ENCODE assay signal across 11 cellular contexts in genomic region chr18:54742654-54743053, GRCh38.
DNase-seq lines count a peak whose midpoint lies in the region; ATAC-seq, FAIRE-seq and TF ChIP-seq lines count a peak whose summit lies in the region.
"Had no signal": no experiment of that assay in that cellular context is flagged by ENCODE, and none has a peak within 500 bp of the region (broad histone marks: within the 10 kb centered on the region; RNA-seq: fewer than 3 reads in every experiment).

No MANE protein-coding gene starts in this region.

- POLR2A ChIA-PET in BJ (lab: Charles Lee), result interaction anchor here (0.5 kb wide), 1 partner anchor 32 kb away, joined by 3 read pairs; no protein-coding TSS in a partner anchor

- no peak for FAIRE-seq in urothelium cell line (lab: Jason Lieb, UNC)

- H3K27me3 ChIP-seq in BJ (ENCODE audit: control insufficient read depth, insufficient read depth, low read length), result no peaks in the 10 kb centered on the region
- no peaks in the 10 kb centered on the region for H3K27me3 ChIP-seq in adipocyte (replicated peaks; ENCODE audit: control insufficient read depth, insufficient read depth, low read length)
- H3K27me3 ChIP-seq: esophagus muscularis mucosa had no signal

- peak; percentile 21; the same call in 1 of the 2 replicates for TF ChIP-seq CTCF in BJ (IDR thresholded peaks at IDR 0.05; ENCODE audit: insufficient read depth, low read depth, low read length)

- H3K4me3 ChIP-seq in BJ (ENCODE audit: low read depth, low read length) (no peak overlapping the region), adipocyte (ENCODE audit: low read length) (no peak overlapping the region)
- H3K4me3 ChIP-seq: esophagus muscularis mucosa had no signal

- no peaks in the 10 kb centered on the region for H3K36me3 ChIP-seq in BJ (ENCODE audit: control insufficient read depth, insufficient read depth, low read length)
- H3K36me3 ChIP-seq in adipocyte (ENCODE audit: control insufficient read depth, insufficient read depth, low read length, severe bottlenecking), result no peaks in the 10 kb centered on the region
- H3K36me3 ChIP-seq: esophagus muscularis mucosa had no signal

- CTCF ChIA-PET in BJ (lab: Yijun Ruan, JAX), result interaction anchor here (0.7 to 1.5 kb wide), 2 partner anchors 32 to 238 kb away, joined by 4 read pairs; no protein-coding TSS in a partner anchor

- intact Hi-C loops in Right ventricle myocardium superior (cut with DNase I), result no loop called here

- peak; percentile 92 for ATAC-seq in Right ventricle myocardium superior (ENCODE audit: poor library complexity)

- H3K9ac ChIP-seq in adipocyte (ENCODE audit: low read length), result no peak overlapping the region

- H3K9me3 ChIP-seq in adipocyte (ENCODE audit: control insufficient read depth, low read length), result no peaks in the 10 kb centered on the region
- H3K9me3 ChIP-seq: esophagus muscularis mucosa had no signal

- H3K4me1 ChIP-seq in adipocyte (ENCODE audit: control insufficient read depth, insufficient read depth, low read length), result peaks cover 21% of the 10 kb centered on the region

- DNase-seq in BJ (ENCODE audit: low read depth), result peak; percentile 87
- peak; percentile 94 for DNase-seq in adipocyte (ENCODE audit: low read depth)
- DNase-seq in Right ventricle myocardium superior, result peak; percentile 51
- peak; percentile 5 for DNase-seq in pulmonary artery endothelial cell (ENCODE audit: low read depth, low spot score)
- DNase-seq in SW 1271 (lab: John Stamatoyannopoulos, UW), result no peak
- DNase-seq in NCI-H2171 (lab: John Stamatoyannopoulos, UW), result no peak
- DNase-seq in activated CD4-positive, alpha-beta T cell treated with anti-CD3 and anti-CD28 coated beads for 48 hours, result no peak
- DNase-seq in urothelium cell line (ENCODE audit: low spot score), result no peak
- DNase-seq: naive B cell, NCI-H524 treated with DMSO at 0.1 percent for 48 hours had no signal

Comparison
In these comparisons a context has a peak if more than half of its experiments do, and no peak if none do; other contexts are left out.
1. DNase-seq: peak in BJ (single experiment), adipocyte (single experiment), Right ventricle myocardium superior (single experiment) and pulmonary artery endothelial cell (single experiment); none in SW 1271 (0 of 2), NCI-H2171 (single experiment), activated CD4-positive, alpha-beta T cell treated with anti-CD3 and anti-CD28 coated beads for 48 hours (single experiment) and urothelium cell line (single experiment).